11 cellular contexts compared by ENCODE assay signal in the genomic region with DNA sequence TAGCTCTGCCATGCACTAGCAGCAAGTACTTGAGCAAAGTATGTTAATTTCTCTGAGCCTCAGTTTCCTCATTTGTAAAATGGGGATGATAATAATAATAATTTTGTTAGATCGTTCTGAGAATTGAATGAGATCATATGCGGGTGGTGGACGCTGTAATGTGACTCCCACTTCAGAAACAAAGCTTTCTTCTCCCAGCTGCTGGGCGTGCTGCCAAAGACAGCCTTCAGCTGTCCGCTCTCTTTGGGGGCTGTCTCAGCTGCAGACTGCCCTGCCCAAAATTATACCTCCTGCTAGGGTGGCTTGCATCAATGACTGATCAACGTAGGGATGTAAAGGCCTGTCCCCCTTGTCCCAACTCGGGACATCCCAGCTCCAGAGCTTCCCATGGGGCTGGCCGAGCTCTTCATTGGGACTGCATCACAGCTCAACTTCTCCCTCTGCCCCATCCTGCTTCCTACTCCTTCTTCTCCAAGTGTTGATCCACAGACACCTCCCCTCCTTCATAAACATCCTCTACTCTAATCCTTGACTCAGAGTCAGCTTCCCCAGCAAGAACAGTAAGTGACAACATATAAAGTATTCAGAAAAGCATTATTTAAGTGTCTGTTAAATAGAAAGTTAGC. TPM values are rescaled to one million over a fixed set of nuclear protein-coding genes. Genes with fewer than 3 reads are reported as not detected.
A peak's percentile ranks its signal among the peaks of the same experiment; 100 is the strongest.
DNase-seq lines count a peak whose midpoint lies in the region; ATAC-seq, FAIRE-seq and TF ChIP-seq lines count a peak whose summit lies in the region.
"Had no signal": no experiment of that assay in that cellular context is flagged by ENCODE, and none has a peak within 500 bp of the region (broad histone marks: within the 10 kb centered on the region; RNA-seq: fewer than 3 reads in every experiment).

No MANE protein-coding gene starts in this region.

- H3K4me1 ChIP-seq in endodermal cell (ENCODE audit: control insufficient read depth, insufficient read depth, low read length): no peaks in the 10 kb centered on the region
- H3K4me1 ChIP-seq: HAP-1, pancreas had no signal

- no peak overlapping the region for H3K27ac Mint-ChIP-seq in endodermal cell

- H3K9ac ChIP-seq in endodermal cell (ENCODE audit: extremely low read depth, low read length, poor library complexity, severe bottlenecking): no peak overlapping the region

- peak overlapping the region in 56 of 59 donors; percentile 4 to 95 (median 81) for H3K27ac ChIP-seq in dorsolateral prefrontal cortex
- H3K27ac ChIP-seq in endodermal cell (ENCODE audit: low read depth, low read length): no peak overlapping the region
- H3K27ac ChIP-seq: pancreas had no signal

- DNase-seq in ELR (ENCODE audit: low read depth) (peak; percentile 17), NCI-H345 treated with DMSO at 0.1 percent for 48 hours (lab: John Stamatoyannopoulos, UW; ENCODE audit: unreplicated experiment) (peak; percentile 82), dorsolateral prefrontal cortex (peak in 9 of 10 donors; percentile 73 to 83 (median 80)), posterior cingulate gyrus (peak; percentile 40 to 97 (median 81)), endodermal cell (no peak), left colon (no peak), GM12892 (ENCODE audit: insufficient read length) (no peak)
- DNase-seq: pancreas; stimulated activated CD8-positive, alpha-beta memory T cell treated with anti-CD3 and anti-CD28 coated beads, Interleukin-4, amount 100 ng/mL, for 48 hours had no signal

- H3K4me3 Mint-ChIP-seq in endodermal cell: no peak overlapping the region

- no peak for ATAC-seq in left colon
- ATAC-seq in GM18861 (IDR thresholded peaks at IDR 0.05; ENCODE audit: unreplicated experiment): no peak
- ATAC-seq: pancreas had no signal

- FAIRE-seq in GM12892 (lab: Jason Lieb, UNC): no peak
- FAIRE-seq: pancreas had no signal

- 86 to 87% methylated on average over 5 to 8 of the region's 8 CpGs for WGBS in endodermal cell (ENCODE audit: insufficient coverage in 1 of 2, insufficient read length in 1 of 2), 2 experiments

- H3K36me3 ChIP-seq in endodermal cell (ENCODE audit: control insufficient read depth, insufficient read depth, low read length): no peaks in the 10 kb centered on the region
- H3K36me3 ChIP-seq: HAP-1, pancreas had no signal

- H3K4me1 Mint-ChIP-seq in endodermal cell: no peaks in the 10 kb centered on the region

- no peaks in the 10 kb centered on the region for H3K9me3 ChIP-seq in endodermal cell (ENCODE audit: control insufficient read depth, low read length)
- H3K9me3 ChIP-seq: HAP-1, pancreas had no signal

- H3K27me3 ChIP-seq in dorsolateral prefrontal cortex: no peaks in the 10 kb centered on the region
- H3K27me3 ChIP-seq in endodermal cell (ENCODE audit: control insufficient read depth, insufficient read depth, low read length, poor library complexity, severe bottlenecking): no peaks in the 10 kb centered on the region
- H3K27me3 ChIP-seq: pancreas had no signal

- peaks cover 42% of the 10 kb centered on the region for H3K27me3 Mint-ChIP-seq in endodermal cell (ENCODE audit: insufficient read depth)

- TF ChIP-seq POLR2A in GM12892 (IDR thresholded peaks at IDR 0.05; ENCODE audit: low read depth, low read length): no peak

- peaks cover 17% of the 10 kb centered on the region for H3K9me3 Mint-ChIP-seq in endodermal cell

- intact Hi-C loops in dorsolateral prefrontal cortex (cut with DNase I) (no loop called here), posterior cingulate gyrus (cut with DNase I) (no loop called here), left colon (cut with DNase I, micrococcal nuclease) (no loop called here)

- H3K36me3 Mint-ChIP-seq in endodermal cell (ENCODE audit: low read depth): no peaks in the 10 kb centered on the region

- H3K4me3 ChIP-seq in dorsolateral prefrontal cortex (peak overlapping the region in 1 of 59 donors; percentile 9), endodermal cell (ENCODE audit: low read length) (no peak overlapping the region)
- H3K4me3 ChIP-seq: HAP-1, pancreas had no signal

- peak in 2 of 56 donors; percentile 15 to 17 for TF ChIP-seq CTCF in dorsolateral prefrontal cortex (IDR thresholded peaks at IDR 0.05 in 54 of 56, conservative IDR thresholded peaks at IDR 0.05 in 2 of 56; ENCODE audit: low read depth in 1 of 56, partially characterized antibody in 56 of 56)
- no peak for TF ChIP-seq CTCF in endodermal cell (conservative IDR thresholded peaks at IDR 0.05)

RNA-seq across cellular contexts. Expression of gene CDH5, which starts 30.7 kb away (rescaled TPM):
- total RNA-seq in dorsolateral prefrontal cortex: 10 to 100 TPM in 105 of 120 experiments, 1 to 10 TPM in 15; 5.7 to 36.2 (median 14.9) TPM
- under 1 TPM in 1 of 2 donors, not detected in 1; 0.18 TPM for total RNA-seq in endodermal cell
- 0.39 TPM for polyA plus RNA-seq in endodermal cell (2013, experiment 1 of 2)
- 0.75 TPM for polyA plus RNA-seq in endodermal cell (2013, experiment 2 of 2)
- 1 to 10 TPM; 7.7 to 9.9 TPM for total RNA-seq in left colon
- not detected for polyA plus RNA-seq in GM12892 (2012; ENCODE audit: missing spikeins)

Comparison
In these comparisons a context has a peak if more than half of its experiments do, and no peak if none do; other contexts are left out.
1. DNase-seq: peak in ELR (single experiment), NCI-H345 treated with DMSO at 0.1 percent for 48 hours (single experiment), dorsolateral prefrontal cortex (9 of 10) and posterior cingulate gyrus (10 of 10); none in endodermal cell (single experiment), left colon (0 of 2) and GM12892 (single experiment).
2. RNA of gene CDH5, which starts 30.7 kb away (total RNA-seq): 5.7 to 36.2 TPM in dorsolateral prefrontal cortex and 7.7 to 9.9 TPM in left colon; 0.18 TPM in endodermal cell; every median in the first group is over 4 times any median in the second.